ENCODE assay signal across 19 cellular contexts in the genomic region with DNA sequence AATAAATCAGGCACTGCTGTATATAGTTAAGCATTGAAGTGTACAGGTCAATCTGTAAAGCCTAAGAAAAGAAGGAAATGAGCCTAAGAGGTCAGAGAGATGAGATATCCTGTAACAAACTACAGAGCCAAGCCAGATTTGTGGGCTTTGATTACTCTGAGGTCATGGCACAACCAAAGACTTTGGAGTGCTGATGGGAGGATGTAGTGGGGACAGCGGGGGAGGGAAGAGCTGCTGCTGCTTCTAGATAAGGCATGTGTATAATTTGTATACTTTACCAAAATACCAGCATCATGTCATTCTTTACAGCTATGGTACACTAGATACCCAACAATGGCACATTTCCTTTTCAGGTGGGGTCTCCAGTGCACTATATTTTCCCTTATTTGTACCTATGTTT.
DNase-seq lines count a peak whose midpoint lies in the region; FAIRE-seq and TF ChIP-seq lines count a peak whose summit lies in the region.
"Had no signal": no experiment of that assay in that cellular context is flagged by ENCODE, and none has a peak within 500 bp of the region (broad histone marks: within the 10 kb centered on the region; RNA-seq: fewer than 3 reads in every experiment).

No MANE protein-coding gene starts in this region.

- H3K27me3 Mint-ChIP-seq in Calu3 (ENCODE audit: unreplicated experiment), result no peaks in the 10 kb centered on the region

- H2AFZ ChIP-seq in osteoblast (ENCODE audit: low read length), result no peak overlapping the region
- no peak overlapping the region for H2AFZ ChIP-seq in MM.1S (ENCODE audit: low read length)
- H2AFZ ChIP-seq: GM23248 had no signal

- H3K27me3 ChIP-seq in osteoblast (ENCODE audit: insufficient read depth, low read length) (no peaks in the 10 kb centered on the region), MM.1S (replicated peaks; ENCODE audit: insufficient read depth, low read length) (no peaks in the 10 kb centered on the region)

- H3K36me3 ChIP-seq in osteoblast (ENCODE audit: insufficient read depth, low read length), result peaks cover 5% of the 10 kb centered on the region
- no peaks in the 10 kb centered on the region for H3K36me3 ChIP-seq in MM.1S (replicated peaks; ENCODE audit: insufficient read depth, low read length)

- H3K4me1 Mint-ChIP-seq in Calu3 (ENCODE audit: low read depth, unreplicated experiment), result peaks cover 88% of the 10 kb centered on the region

- no peak overlapping the region for H3K4me3 Mint-ChIP-seq in Calu3 (ENCODE audit: low read depth, unreplicated experiment)

- peaks cover 4% of the 10 kb centered on the region for H3K9me3 Mint-ChIP-seq in Calu3 (ENCODE audit: low read depth, unreplicated experiment)

- DNase-seq in Calu3 (no peak), dermis blood vessel endothelial cell (peak; percentile 42), osteoblast (ENCODE audit: insufficient read length, low spot score, missing footprints) (no peak), AML-193 (lab: John Stamatoyannopoulos, UW) (no peak), MM.1S (no peak), HTR-8/SVneo (ENCODE audit: insufficient read length, low spot score) (no peak)
- no peak for DNase-seq in activated CD4-positive, alpha-beta T cell treated with anti-CD3 and anti-CD28 coated beads for 1 hour
- DNase-seq: GF-D8; GM23248; KG1; MV-4-11; NCI-H1694 treated with DMSO at 0.1 percent for 48 hours; NCI-H2107; NCI-H510A; NCI-H748 treated with DMSO at 0.1 percent for 48 hours; NK-92 treated with Interleukin-12 subunit alpha and Interleukin-12 subunit beta, amount 100 ng/mL, for 24 hours; SHP77 treated with DMSO at 0.1 percent for 48 hours had no signal

- no peaks in the 10 kb centered on the region for H3K9me2 ChIP-seq in MM.1S (replicated peaks; ENCODE audit: insufficient read depth, low read length)

- TF ChIP-seq CTCF in Calu3 (IDR thresholded peaks at IDR 0.05; ENCODE audit: unreplicated experiment) (no peak), osteoblast (IDR thresholded peaks at IDR 0.05; ENCODE audit: extremely low read depth, low read depth, low read length) (no peak), MM.1S (IDR thresholded peaks at IDR 0.05; ENCODE audit: low read length) (no peak)

- H3K4me3 ChIP-seq in osteoblast (ENCODE audit: insufficient read depth, low read length) (no peak overlapping the region), MM.1S (ENCODE audit: low read length) (no peak overlapping the region)
- H3K4me3 ChIP-seq: GM23248 had no signal

- H3K4me2 ChIP-seq in osteoblast (ENCODE audit: insufficient read depth, low read length) (no peak overlapping the region), MM.1S (ENCODE audit: low read depth, low read length) (no peak overlapping the region)

- H4K20me1 ChIP-seq in osteoblast (ENCODE audit: insufficient read depth, low read length) (no peaks in the 10 kb centered on the region), MM.1S (ENCODE audit: insufficient read depth, low read length) (no peaks in the 10 kb centered on the region)

- no peaks in the 10 kb centered on the region for H3K9me3 ChIP-seq in osteoblast (ENCODE audit: low read depth, low read length)
- no peaks in the 10 kb centered on the region for H3K9me3 ChIP-seq in MM.1S (replicated peaks; ENCODE audit: insufficient read depth, low read length)

- peaks cover 70% of the 10 kb centered on the region for H3K36me3 Mint-ChIP-seq in Calu3 (ENCODE audit: insufficient read depth, unreplicated experiment)

- no peak overlapping the region for H3K9ac ChIP-seq in MM.1S (ENCODE audit: low read length)
- H3K9ac ChIP-seq: GM23248 had no signal

- peaks cover 12% of the 10 kb centered on the region; the same call in 1 of the 2 replicates for H3F3A ChIP-seq in MM.1S (ENCODE audit: insufficient read depth, low read length)

- CTCF ChIA-PET in Calu3 (lab: Charles Lee), result interaction anchor here (0.7 kb wide), 1 partner anchor 53 kb away, joined by 3 read pairs; no protein-coding TSS in a partner anchor

- H3K4me1 ChIP-seq in osteoblast (ENCODE audit: insufficient read depth, low read length), result peaks cover 75% of the 10 kb centered on the region
- H3K4me1 ChIP-seq in MM.1S (ENCODE audit: low read length), result peaks cover 23% of the 10 kb centered on the region

- H3K27ac ChIP-seq in osteoblast (ENCODE audit: low read depth, low read length), result peak overlapping the region; percentile 53
- H3K27ac ChIP-seq in MM.1S (ENCODE audit: low read length), result no peak overlapping the region
- H3K27ac ChIP-seq: GM23248 had no signal

- H3K79me2 ChIP-seq in osteoblast (ENCODE audit: insufficient read depth, low read length) (peaks cover 40% of the 10 kb centered on the region), MM.1S (ENCODE audit: low read length) (no peaks in the 10 kb centered on the region)

- peak overlapping the region; percentile 26 for H3K27ac Mint-ChIP-seq in Calu3 (ENCODE audit: unreplicated experiment)

- no TSS peak for BruUV-seq in Calu3 (replicated peaks; lab: Mats Ljungman, UMichigan)

- peak; percentile 98 for FAIRE-seq in A204.1 (lab: Jason Lieb, UNC)
- FAIRE-seq in HTR-8/SVneo (lab: Jason Lieb, UNC), result no peak
- FAIRE-seq: GM19239 had no signal

- intact Hi-C loops in Calu3 (cut with micrococcal nuclease; ENCODE audit: unreplicated experiment), result no loop called here
